ENCODE assay signal across 8 cellular contexts in the genomic region with DNA sequence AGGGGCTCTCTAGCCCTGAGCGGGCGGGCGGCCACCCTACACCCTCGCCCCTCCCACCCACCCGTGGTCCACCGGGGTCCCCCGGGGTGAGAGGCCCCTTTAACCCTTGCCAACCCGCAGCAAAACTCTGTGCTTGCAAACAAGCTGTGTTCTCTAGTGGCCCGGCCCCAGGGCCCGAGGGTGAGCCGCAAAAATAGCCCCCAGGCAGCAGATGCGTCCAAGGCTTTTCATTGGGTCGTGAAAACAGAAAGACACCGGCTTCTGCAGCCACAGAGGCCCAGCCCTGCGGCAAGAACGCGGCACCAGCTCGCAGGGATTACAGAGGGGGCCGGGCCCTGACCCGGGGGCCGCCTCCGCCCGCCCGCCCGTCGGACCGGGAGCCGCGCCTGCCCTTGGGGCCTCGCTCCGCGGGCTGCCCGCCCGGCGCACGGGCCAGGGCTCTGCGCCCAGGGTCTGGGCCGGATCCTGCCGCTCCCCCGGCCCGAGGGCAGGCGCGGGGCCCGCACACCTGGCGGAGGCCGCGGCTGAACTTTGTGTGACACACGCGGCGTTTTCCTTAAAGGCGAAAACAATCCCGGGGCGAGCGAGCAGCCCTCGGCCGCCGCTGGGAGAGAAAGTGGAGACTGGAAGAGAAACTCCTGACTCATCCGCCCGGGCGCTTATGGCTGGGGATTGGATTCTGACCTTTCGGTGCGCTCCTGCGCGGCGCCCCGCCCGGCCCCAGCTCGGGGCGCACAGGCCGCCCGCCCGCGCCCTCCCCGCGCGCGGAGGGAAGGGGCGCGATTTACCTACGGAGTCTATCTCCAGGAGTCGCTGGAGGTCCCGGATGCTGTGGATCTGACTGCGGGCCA. TPM values are rescaled to one million over a fixed set of nuclear protein-coding genes. Genes with fewer than 3 reads are reported as not detected.
DNase-seq lines count a peak whose midpoint lies in the region; ATAC-seq, FAIRE-seq and TF ChIP-seq lines count a peak whose summit lies in the region.

No MANE protein-coding gene starts in this region.

- no peak overlapping the region for H3K27ac Mint-ChIP-seq in activated CD4-positive, alpha-beta memory T cell treated with anti-CD3 and anti-CD28 coated beads for 36 hours
- no peak overlapping the region for H3K27ac Mint-ChIP-seq in activated CD4-positive, alpha-beta memory T cell treated with anti-CD3 and anti-CD28 coated beads, Interleukin-2, amount 10 ng/mL, durations not matched to agents 7 days and 5 days
- no peak overlapping the region for H3K27ac Mint-ChIP-seq in astrocyte (ENCODE audit: unreplicated experiment)
- no peak overlapping the region for H3K27ac Mint-ChIP-seq in stimulated activated effector memory CD8-positive, alpha-beta T cell treated with anti-CD3 and anti-CD28 coated beads, Interleukin-12 subunit alpha, Interleukin-12 subunit beta, amount 100 ng/mL, for 72 hours

- H3K27me3 Mint-ChIP-seq in activated CD4-positive, alpha-beta memory T cell treated with anti-CD3 and anti-CD28 coated beads for 36 hours: peaks cover 34% of the 10 kb centered on the region
- peaks cover 35% of the 10 kb centered on the region for H3K27me3 Mint-ChIP-seq in activated CD4-positive, alpha-beta memory T cell treated with anti-CD3 and anti-CD28 coated beads, Interleukin-2, amount 10 ng/mL, durations not matched to agents 7 days and 5 days
- no peaks in the 10 kb centered on the region for H3K27me3 Mint-ChIP-seq in astrocyte (ENCODE audit: low read depth, unreplicated experiment)

- H3K4me3 ChIP-seq in astrocyte (ENCODE audit: insufficient read depth, low read depth, low read length) (peak overlapping the region; percentile 58), iPS-20b (ENCODE audit: low read length) (peak overlapping the region; percentile 66; the same call in 1 of the 2 replicates)

- H3K27me3 ChIP-seq in astrocyte (ENCODE audit: insufficient read depth, low read length) (peaks cover 6% of the 10 kb centered on the region), iPS-20b (ENCODE audit: insufficient read depth, low read length) (peaks cover 68% of the 10 kb centered on the region)

- H3K9me3 ChIP-seq in astrocyte (ENCODE audit: insufficient read depth, low read depth, low read length) (no peaks in the 10 kb centered on the region), iPS-20b (ENCODE audit: insufficient read depth, low read depth, low read length) (no peaks in the 10 kb centered on the region)

- peak overlapping the region; percentile 89 for H3K4me2 ChIP-seq in astrocyte (ENCODE audit: low read length)

- no peak for TF ChIP-seq CTCF in astrocyte (IDR thresholded peaks at IDR 0.05; ENCODE audit: insufficient read depth, low read depth, low read length)

- peak; percentile 55 for DNase-seq in activated CD4-positive, alpha-beta memory T cell treated with anti-CD3 and anti-CD28 coated beads for 36 hours
- no peak for DNase-seq in activated CD4-positive, alpha-beta memory T cell treated with anti-CD3 and anti-CD28 coated beads, Interleukin-2, amount 10 ng/mL, durations not matched to agents 7 days and 5 days
- DNase-seq in astrocyte (ENCODE audit: low read depth) (peak; percentile 73), NOMO-1 treated with dmso at 0.1 percent for 144 hours (lab: John Stamatoyannopoulos, UW; ENCODE audit: unreplicated experiment) (no peak), NCI-H345 (lab: John Stamatoyannopoulos, UW) (no peak)
- DNase-seq in stimulated activated effector memory CD8-positive, alpha-beta T cell treated with anti-CD3 and anti-CD28 coated beads, Interleukin-12 subunit alpha, Interleukin-12 subunit beta, amount 100 ng/mL, for 72 hours (ENCODE audit: low spot score in 2 of 2): peak; percentile 23 to 63

- peaks cover 23% of the 10 kb centered on the region for H3K4me1 Mint-ChIP-seq in activated CD4-positive, alpha-beta memory T cell treated with anti-CD3 and anti-CD28 coated beads for 36 hours (ENCODE audit: low read depth)
- H3K4me1 Mint-ChIP-seq in activated CD4-positive, alpha-beta memory T cell treated with anti-CD3 and anti-CD28 coated beads, Interleukin-2, amount 10 ng/mL, durations not matched to agents 7 days and 5 days: peaks cover 15% of the 10 kb centered on the region
- peaks cover 17% of the 10 kb centered on the region for H3K4me1 Mint-ChIP-seq in astrocyte (ENCODE audit: low read depth, unreplicated experiment)
- H3K4me1 Mint-ChIP-seq in stimulated activated effector memory CD8-positive, alpha-beta T cell treated with anti-CD3 and anti-CD28 coated beads, Interleukin-12 subunit alpha, Interleukin-12 subunit beta, amount 100 ng/mL, for 72 hours: peaks cover 35% of the 10 kb centered on the region

- peak; percentile 11 for ATAC-seq in stimulated activated effector memory CD8-positive, alpha-beta T cell treated with anti-CD3 and anti-CD28 coated beads, Interleukin-12 subunit alpha, Interleukin-12 subunit beta, amount 100 ng/mL, for 72 hours
- ATAC-seq in HG02840 (IDR thresholded peaks at IDR 0.05; ENCODE audit: low FRiP score, unreplicated experiment): no peak

- peaks cover 69% of the 10 kb centered on the region for H3K79me2 ChIP-seq in astrocyte (ENCODE audit: insufficient read depth, low read length)

- H3K36me3 ChIP-seq in astrocyte (ENCODE audit: insufficient read depth, low read length) (no peaks in the 10 kb centered on the region), iPS-20b (ENCODE audit: insufficient read depth, low read depth, low read length) (no peaks in the 10 kb centered on the region)

- H3K9ac ChIP-seq in astrocyte (ENCODE audit: low read length) (peak overlapping the region; percentile 79), iPS-20b (ENCODE audit: low read depth, low read length) (peak overlapping the region; percentile 65)

- H3K4me1 ChIP-seq in astrocyte (ENCODE audit: insufficient read depth, low read length): peaks cover 48% of the 10 kb centered on the region
- H3K4me1 ChIP-seq in iPS-20b (ENCODE audit: insufficient read depth, low read length): peaks cover 20% of the 10 kb centered on the region

- CTCF ChIA-PET in activated CD4-positive, alpha-beta memory T cell treated with anti-CD3 and anti-CD28 coated beads for 36 hours (lab: Charles Lee): no interaction called here
- CTCF ChIA-PET in activated CD4-positive, alpha-beta memory T cell treated with anti-CD3 and anti-CD28 coated beads, Interleukin-2, amount 10 ng/mL, durations not matched to agents 7 days and 5 days (lab: Charles Lee): no interaction called here

- H3K27ac ChIP-seq in astrocyte (ENCODE audit: low read depth, low read length) (peak overlapping the region; percentile 56), iPS-20b (ENCODE audit: low read length) (no peak overlapping the region)

- POLR2A ChIA-PET in activated CD4-positive, alpha-beta memory T cell treated with anti-CD3 and anti-CD28 coated beads for 36 hours (lab: Charles Lee): no interaction called here
- POLR2A ChIA-PET in activated CD4-positive, alpha-beta memory T cell treated with anti-CD3 and anti-CD28 coated beads, Interleukin-2, amount 10 ng/mL, durations not matched to agents 7 days and 5 days (lab: Charles Lee): interaction anchor here (0.7 kb wide), 1 partner anchor 29 kb away, joined by 3 read pairs; no protein-coding TSS in a partner anchor

- peaks cover 44% of the 10 kb centered on the region for H4K20me1 ChIP-seq in astrocyte (ENCODE audit: insufficient read depth, low read length)

- no peak overlapping the region for H2AFZ ChIP-seq in astrocyte (ENCODE audit: low read depth, low read length)

- FAIRE-seq in astrocyte (lab: Jason Lieb, UNC): no peak

- no peaks in the 10 kb centered on the region for H3K9me3 Mint-ChIP-seq in activated CD4-positive, alpha-beta memory T cell treated with anti-CD3 and anti-CD28 coated beads for 36 hours
- H3K9me3 Mint-ChIP-seq in activated CD4-positive, alpha-beta memory T cell treated with anti-CD3 and anti-CD28 coated beads, Interleukin-2, amount 10 ng/mL, durations not matched to agents 7 days and 5 days: no peaks in the 10 kb centered on the region
- no peaks in the 10 kb centered on the region for H3K9me3 Mint-ChIP-seq in astrocyte (ENCODE audit: unreplicated experiment)
- no peaks in the 10 kb centered on the region for H3K9me3 Mint-ChIP-seq in stimulated activated effector memory CD8-positive, alpha-beta T cell treated with anti-CD3 and anti-CD28 coated beads, Interleukin-12 subunit alpha, Interleukin-12 subunit beta, amount 100 ng/mL, for 72 hours

- intact Hi-C loops in activated CD4-positive, alpha-beta memory T cell treated with anti-CD3 and anti-CD28 coated beads for 36 hours (cut with micrococcal nuclease): loop anchor here (5.0 to 10.0 kb wide), 3 partner anchors 65 to 152 kb away; no protein-coding TSS in a partner anchor

- no peaks in the 10 kb centered on the region for H3K36me3 Mint-ChIP-seq in activated CD4-positive, alpha-beta memory T cell treated with anti-CD3 and anti-CD28 coated beads for 36 hours
- no peaks in the 10 kb centered on the region for H3K36me3 Mint-ChIP-seq in activated CD4-positive, alpha-beta memory T cell treated with anti-CD3 and anti-CD28 coated beads, Interleukin-2, amount 10 ng/mL, durations not matched to agents 7 days and 5 days (ENCODE audit: low read depth)
- H3K36me3 Mint-ChIP-seq in astrocyte (ENCODE audit: low read depth, unreplicated experiment): peaks cover 3% of the 10 kb centered on the region
- H3K36me3 Mint-ChIP-seq in stimulated activated effector memory CD8-positive, alpha-beta T cell treated with anti-CD3 and anti-CD28 coated beads, Interleukin-12 subunit alpha, Interleukin-12 subunit beta, amount 100 ng/mL, for 72 hours: peaks cover 60% of the 10 kb centered on the region

- no peak overlapping the region for H3K4me3 Mint-ChIP-seq in activated CD4-positive, alpha-beta memory T cell treated with anti-CD3 and anti-CD28 coated beads for 36 hours
- no peak overlapping the region for H3K4me3 Mint-ChIP-seq in activated CD4-positive, alpha-beta memory T cell treated with anti-CD3 and anti-CD28 coated beads, Interleukin-2, amount 10 ng/mL, durations not matched to agents 7 days and 5 days
- H3K4me3 Mint-ChIP-seq in astrocyte (ENCODE audit: unreplicated experiment): peak overlapping the region; percentile 78
- peak overlapping the region; percentile 82 for H3K4me3 Mint-ChIP-seq in stimulated activated effector memory CD8-positive, alpha-beta T cell treated with anti-CD3 and anti-CD28 coated beads, Interleukin-12 subunit alpha, Interleukin-12 subunit beta, amount 100 ng/mL, for 72 hours

RNA-seq across cellular contexts. Expression of a gene that starts 2.8 kb away (rescaled TPM):
- total RNA-seq in activated CD4-positive, alpha-beta memory T cell treated with anti-CD3 and anti-CD28 coated beads for 36 hours: 1 to 10 TPM; 6.3 to 6.9 TPM
- total RNA-seq in activated CD4-positive, alpha-beta memory T cell treated with anti-CD3 and anti-CD28 coated beads, Interleukin-2, amount 10 ng/mL, durations not matched to agents 7 days and 5 days: under 1 TPM; 0.70 to 0.73 TPM
- total RNA-seq in astrocyte: 47.1 and 52.9 TPM in 2 replicates

Comparison
In these comparisons a context has a peak if more than half of its experiments do, and no peak if none do; other contexts are left out.
1. DNase-seq: peak in activated CD4-positive, alpha-beta memory T cell treated with anti-CD3 and anti-CD28 coated beads for 36 hours (single experiment), astrocyte (single experiment) and stimulated activated effector memory CD8-positive, alpha-beta T cell treated with anti-CD3 and anti-CD28 coated beads, Interleukin-12 subunit alpha, Interleukin-12 subunit beta, amount 100 ng/mL, for 72 hours (2 of 2); none in activated CD4-positive, alpha-beta memory T cell treated with anti-CD3 and anti-CD28 coated beads, Interleukin-2, amount 10 ng/mL, durations not matched to agents 7 days and 5 days (single experiment), NOMO-1 treated with dmso at 0.1 percent for 144 hours (single experiment) and NCI-H345 (single experiment).
2. RNA of a gene that starts 2.8 kb away (total RNA-seq): 47.1 to 52.9 TPM in astrocyte and 6.3 to 6.9 TPM in activated CD4-positive, alpha-beta memory T cell treated with anti-CD3 and anti-CD28 coated beads for 36 hours; 0.70 to 0.73 TPM in activated CD4-positive, alpha-beta memory T cell treated with anti-CD3 and anti-CD28 coated beads, Interleukin-2, amount 10 ng/mL, durations not matched to agents 7 days and 5 days; every median in the first group is over 4 times any median in the second.
3. H3K4me3 Mint-ChIP-seq: peak in astrocyte (single experiment) and stimulated activated effector memory CD8-positive, alpha-beta T cell treated with anti-CD3 and anti-CD28 coated beads, Interleukin-12 subunit alpha, Interleukin-12 subunit beta, amount 100 ng/mL, for 72 hours (single experiment); none in activated CD4-positive, alpha-beta memory T cell treated with anti-CD3 and anti-CD28 coated beads for 36 hours (single experiment) and activated CD4-positive, alpha-beta memory T cell treated with anti-CD3 and anti-CD28 coated beads, Interleukin-2, amount 10 ng/mL, durations not matched to agents 7 days and 5 days (single experiment).